ENCODE assay signal across 8 cellular contexts in genomic region chr19:12847159-12848139, GRCh38. TPM values are rescaled to one million over a fixed set of nuclear protein-coding genes. Genes with fewer than 3 reads are reported as not detected.
DNase-seq lines count a peak whose midpoint lies in the region; ATAC-seq, FAIRE-seq and TF ChIP-seq lines count a peak whose summit lies in the region.

No MANE protein-coding gene starts in this region.

- H4K20me1 ChIP-seq in GM23338 (replicated peaks; ENCODE audit: insufficient read depth) = peaks cover 4% of the 10 kb centered on the region; the same call in 1 of the 2 replicates

- H3K27ac Mint-ChIP-seq in GM23338 = no peak overlapping the region

- H3K4me1 ChIP-seq in GM23338 (ENCODE audit: insufficient read depth) = 0 out of 2 replicates have a peak, but pooled peaks cover 4% of the 10 kb centered on the region

- H3K4me3 ChIP-seq in GM23338 (peak overlapping the region; percentile 57), bronchial epithelial cell (ENCODE audit: low read depth, low read length) (no peak overlapping the region)

- FAIRE-seq in bronchial epithelial cell (lab: Jason Lieb, UNC) = no peak

- DNase-seq in CD1c-positive myeloid dendritic cell (ENCODE audit: extremely low spot score) = peak; percentile 93
- peak; percentile 93 for DNase-seq in GM23338 (ENCODE audit: low spot score)
- peak; percentile 73 for DNase-seq in NCI-H2171 treated with DMSO at 0.1 percent for 48 hours (lab: John Stamatoyannopoulos, UW)
- peak; percentile 66 for DNase-seq in activated CD4-positive, CD25-positive, alpha-beta regulatory T cell treated with anti-CD3 and anti-CD28 coated beads, Interleukin-2, amount 50 U/mL, for 16 hours (ENCODE audit: low read depth, low spot score)
- peak; percentile 72 for DNase-seq in bronchial epithelial cell (ENCODE audit: low read depth)
- DNase-seq in iris pigment epithelial cell (ENCODE audit: low read depth) = peak; percentile 71
- DNase-seq in stimulated activated CD4-positive, alpha-beta T cell treated with anti-CD3 and anti-CD28 coated beads, Interleukin-15, amount 100 ng/mL, for 24 hours = peak; percentile 91

- no peaks in the 10 kb centered on the region for H3K27me3 ChIP-seq in GM23338 (ENCODE audit: insufficient read depth)
- no peaks in the 10 kb centered on the region for H3K27me3 ChIP-seq in bronchial epithelial cell (ENCODE audit: control insufficient read depth, insufficient read depth, low read length)

- peaks cover 6% of the 10 kb centered on the region for H3K27me3 Mint-ChIP-seq in GM23338 (ENCODE audit: insufficient read depth, low read depth, poor library complexity)

- ATAC-seq in GM23338 (peak; percentile 99), GM19035 (IDR thresholded peaks at IDR 0.05; ENCODE audit: unreplicated experiment) (no peak)

- no peak overlapping the region for H3K27ac ChIP-seq in GM23338 (ENCODE audit: low read depth)

- TF ChIP-seq CTCF in GM23338 (conservative IDR thresholded peaks at IDR 0.05; ENCODE audit: low read depth in 2 of 2) = peak; percentile 89 to 99
- peak; percentile 98 for TF ChIP-seq CTCF in bronchial epithelial cell (IDR thresholded peaks at IDR 0.05; ENCODE audit: insufficient read depth, low read length, severe bottlenecking)

- H3K4me2 ChIP-seq in GM23338 = peak overlapping the region; percentile 84

- H3K36me3 ChIP-seq in GM23338 (ENCODE audit: insufficient read depth) = no peaks in the 10 kb centered on the region
- no peaks in the 10 kb centered on the region for H3K36me3 ChIP-seq in bronchial epithelial cell (ENCODE audit: control insufficient read depth, insufficient read depth, low read length)

- H3K4me3 Mint-ChIP-seq in GM23338 = peak overlapping the region; percentile 45; the same call in 2 of the 3 replicates

- peak overlapping the region; percentile 96; the same call in 1 of the 2 replicates for H2AFZ ChIP-seq in GM23338

- no peaks in the 10 kb centered on the region for H3K9me2 ChIP-seq in GM23338 (ENCODE audit: insufficient read depth)

- H3F3A ChIP-seq in GM23338 (replicated peaks; ENCODE audit: low read depth) = peaks cover 17% of the 10 kb centered on the region

- peaks cover 6% of the 10 kb centered on the region; the same call in 2 of the 3 replicates for H3K4me1 Mint-ChIP-seq in GM23338

- H3K9me3 Mint-ChIP-seq in GM23338 = no peaks in the 10 kb centered on the region

- peaks cover 14% of the 10 kb centered on the region for H3K36me3 Mint-ChIP-seq in GM23338 (ENCODE audit: low read depth)

- no peaks in the 10 kb centered on the region; the same call in 1 of the 2 replicates for H3K79me2 ChIP-seq in GM23338 (replicated peaks; ENCODE audit: insufficient read depth)

TF ChIP-seq in GM23338, 12 proteins besides CTCF, POLR2A, EP300 and RAD21:
- TF ChIP-seq CREB1 (CRISPR knock-in tag; IDR thresholded peaks at IDR 0.05; ENCODE audit: low read depth) = 0 out of 2 replicates have a peak, but pooled peaks have one; percentile 36
- TF ChIP-seq ETS1 (IDR thresholded peaks at IDR 0.05) = no peak
- TF ChIP-seq POLR2AphosphoS5 (IDR thresholded peaks at IDR 0.05; ENCODE audit: low read depth) = peak; percentile 29; the same call in 1 of the 2 replicates

RNA-seq across cellular contexts. Expression of gene MAST1, which starts 9.1 kb away (rescaled TPM):
- total RNA-seq in GM23338 (2014; rRNA removed; shearing (Covaris generic)) = 13.4 and 19.9 TPM in 2 replicates
- 8.9 and 13.9 TPM in 2 replicates for polyA plus RNA-seq in GM23338 (2016; fragmentation: Nextera tagmentation; extraction: Ambion mirVana)
- 0.26 and 0.38 TPM in 2 replicates for total RNA-seq in bronchial epithelial cell

RNA-seq across cellular contexts. Expression of gene RTBDN, which starts 13.1 kb away (rescaled TPM):
- 3.3 and 4.1 TPM in 2 replicates for total RNA-seq in GM23338 (2014; rRNA removed; shearing (Covaris generic))
- 4.4 and 4.6 TPM in 2 replicates for polyA plus RNA-seq in GM23338 (2016; fragmentation: Nextera tagmentation; extraction: Ambion mirVana)
- not detected in 2 replicates for total RNA-seq in bronchial epithelial cell

RNA-seq across cellular contexts. Expression of gene DNASE2, which starts 33.8 kb away (rescaled TPM):
- total RNA-seq in GM23338 (2014; rRNA removed; shearing (Covaris generic)) = 27.3 and 35.0 TPM in 2 replicates
- polyA plus RNA-seq in GM23338 (2016; fragmentation: Nextera tagmentation; extraction: Ambion mirVana) = 15.9 and 17.4 TPM in 2 replicates
- 27.9 and 35.2 TPM in 2 replicates for total RNA-seq in bronchial epithelial cell

RNA-seq across cellular contexts. Expression of gene KLF1, which starts 39.6 kb away (rescaled TPM):
- 1.1 and 1.4 TPM in 2 replicates for total RNA-seq in GM23338 (2014; rRNA removed; shearing (Covaris generic))
- 0.74 and 0.80 TPM in 2 replicates for polyA plus RNA-seq in GM23338 (2016; fragmentation: Nextera tagmentation; extraction: Ambion mirVana)
- not detected in 2 replicates for total RNA-seq in bronchial epithelial cell

RNA-seq across cellular contexts. Expression of gene RNASEH2A, which starts 41.1 kb away (rescaled TPM):
- total RNA-seq in GM23338 (2014; rRNA removed; shearing (Covaris generic)) = 62.6 and 68.2 TPM in 2 replicates
- 39.4 and 40.5 TPM in 2 replicates for polyA plus RNA-seq in GM23338 (2016; fragmentation: Nextera tagmentation; extraction: Ambion mirVana)
- 11.1 and 12.9 TPM in 2 replicates for total RNA-seq in bronchial epithelial cell

Comparison
In these comparisons a context has a peak if more than half of its experiments do, and no peak if none do; other contexts are left out.
1. RNA of gene MAST1, which starts 9.1 kb away (total RNA-seq): 13.4 to 19.9 TPM in GM23338; 0.26 to 0.38 TPM in bronchial epithelial cell; every median in the first group is over 10 times any median in the second.
2. Peak in every context shown above with its lines, with median percentiles within 50 percentile points of each other: DNase-seq.